8 cellular contexts compared by ENCODE assay signal in genomic region chrX:47218280-47218919, GRCh38. TPM values are rescaled to one million over a fixed set of nuclear protein-coding genes. Genes with fewer than 3 reads are reported as not detected.
DNase-seq lines count a peak whose midpoint lies in the region; ATAC-seq and TF ChIP-seq lines count a peak whose summit lies in the region.

TSS of gene CDK16 (plus strand) at chrX:47218681. CDS start at chrX:47223558, 4,877 bp downstream.

- DNase-seq in GM06990 (ENCODE audit: extremely low read depth, insufficient read length) (peak; percentile 97), HFF-Myc (ENCODE audit: extremely low read depth, low read depth) (peak; percentile 29), MV-4-11 (lab: John Stamatoyannopoulos, UW) (peak; percentile 67), SKM-1 (lab: John Stamatoyannopoulos, UW; ENCODE audit: unreplicated experiment) (peak; percentile 46), glomerular visceral epithelial cell (ENCODE audit: extremely low spot score) (peak; percentile 78), ovary (peak; percentile 81 to 89 (median 85)), thyroid gland (peak; percentile 67 to 70)
- DNase-seq in activated naive CD4-positive, alpha-beta T cell treated with anti-CD3 and anti-CD28 coated beads, Interleukin-2, amount 50 U/mL, for 72 hours (ENCODE audit: low spot score in 2 of 2): peak; percentile 68 to 86

- peak within 1 kb of the TSS; percentile 88 to 93 for H3K27ac ChIP-seq in ovary
- H3K27ac ChIP-seq in thyroid gland: peak within 1 kb of the TSS; percentile 87 to 97 (median 92)

- H3K27ac Mint-ChIP-seq in activated naive CD4-positive, alpha-beta T cell treated with anti-CD3 and anti-CD28 coated beads, Interleukin-2, amount 50 U/mL, for 72 hours: peak within 1 kb of the TSS; percentile 99

- WGBS in ovary, 3 donors: 4% methylated on average over 52 to 61 of the region's 61 CpGs
- WGBS in thyroid gland, 2 donors: 0% methylated on average over 6 of the region's 61 CpGs

- TF ChIP-seq POLR2A in ovary (IDR thresholded peaks at IDR 0.05): peak; percentile 84
- peak; percentile 21 to 90 for TF ChIP-seq POLR2A in thyroid gland (IDR thresholded peaks at IDR 0.05)

- H3K9me3 Mint-ChIP-seq in activated naive CD4-positive, alpha-beta T cell treated with anti-CD3 and anti-CD28 coated beads, Interleukin-2, amount 50 U/mL, for 72 hours: no peaks in the 10 kb centered on the region

- no peak for TF ChIP-seq EP300 in ovary (IDR thresholded peaks at IDR 0.05)

- H3K36me3 ChIP-seq in GM06990 (ENCODE audit: control insufficient read depth, insufficient read depth, low read length) (peaks cover 23% of the 10 kb centered on the region), ovary (no peaks in the 10 kb centered on the region), thyroid gland (peaks cover 24 to 26% of the 10 kb centered on the region in 2 donors)

- H3K4me3 ChIP-seq in GM06990 (replicated peaks; ENCODE audit: low read depth, low read length) (peak within 1 kb of the TSS; percentile 77), HFF-Myc (replicated peaks; ENCODE audit: low read depth, low read length) (peak within 1 kb of the TSS; percentile 75), ovary (peak within 1 kb of the TSS; percentile 83), thyroid gland (replicated peaks in 1 of 3) (peak within 1 kb of the TSS; percentile 53 to 75 (median 66))

- TF ChIP-seq CTCF in GM06990 (IDR thresholded peaks at IDR 0.05; ENCODE audit: insufficient read depth, low read length, poor library complexity, severe bottlenecking): no peak
- TF ChIP-seq CTCF in HFF-Myc (IDR thresholded peaks at IDR 0.05; ENCODE audit: low read depth, low read length, missing control alignments): no peak
- no peak for TF ChIP-seq CTCF in ovary (IDR thresholded peaks at IDR 0.05)
- TF ChIP-seq CTCF in thyroid gland (IDR thresholded peaks at IDR 0.05): no peak

- H3K27me3 ChIP-seq in GM06990 (replicated peaks; ENCODE audit: control insufficient read depth, insufficient read depth, low read length) (no peaks in the 10 kb centered on the region), ovary (no peaks in the 10 kb centered on the region), thyroid gland (no peaks in the 10 kb centered on the region)

- intact Hi-C loops in ovary (cut with DNase I): no loop called here
- intact Hi-C loops in thyroid gland (cut with DNase I): no loop called here

- peaks cover 18 to 26% of the 10 kb centered on the region in 2 donors for H3K36me3 Mint-ChIP-seq in activated naive CD4-positive, alpha-beta T cell treated with anti-CD3 and anti-CD28 coated beads, Interleukin-2, amount 50 U/mL, for 72 hours

- H3K9me3 ChIP-seq in ovary: no peaks in the 10 kb centered on the region
- no peaks in the 10 kb centered on the region for H3K9me3 ChIP-seq in thyroid gland

- H3K4me1 ChIP-seq in ovary (ENCODE audit: insufficient read depth): peaks cover 16% of the 10 kb centered on the region
- H3K4me1 ChIP-seq in thyroid gland: peaks cover 0 to 22% of the 10 kb centered on the region in 2 donors

- peak; percentile 43 to 45 for ATAC-seq in activated naive CD4-positive, alpha-beta T cell treated with anti-CD3 and anti-CD28 coated beads, Interleukin-2, amount 50 U/mL, for 72 hours

RNA-seq across cellular contexts. Expression of gene CDK16, which starts in this region (rescaled TPM):
- total RNA-seq in activated naive CD4-positive, alpha-beta T cell treated with anti-CD3 and anti-CD28 coated beads, Interleukin-2, amount 50 U/mL, for 72 hours: 10 to 100 TPM; 69.5 to 95.8 TPM
- total RNA-seq in ovary: 10 to 100 TPM; 40.9 to 99.0 (median 72.1) TPM
- polyA plus RNA-seq in ovary: 10 to 100 TPM; 41.2 to 46.0 TPM
- 100 to 1,000 TPM in 2 of 4 donors, 10 to 100 TPM in 2; 76.6 to 111 (median 93.7) TPM for total RNA-seq in thyroid gland

Comparison
In these comparisons a context has a peak if more than half of its experiments do, and no peak if none do; other contexts are left out.
1. Peak in every context shown above with its lines: DNase-seq, ATAC-seq, H3K4me3 ChIP-seq and H3K27ac ChIP-seq.
2. DNase-seq: peak in every context shown above with its lines; median percentile 97 in GM06990; 85 in ovary; 78 in glomerular visceral epithelial cell; 77 in activated naive CD4-positive, alpha-beta T cell treated with anti-CD3 and anti-CD28 coated beads, Interleukin-2, amount 50 U/mL, for 72 hours; 68 in thyroid gland; 67 in MV-4-11; 46 in SKM-1; 29 in HFF-Myc.